In genomic region chr10:102641880-102642552, GRCh38 we compare ENCODE assay signal across 1 cellular context.
TF ChIP-seq lines count a peak whose summit lies in the region.

No MANE protein-coding gene starts in this region.

TF ChIP-seq in HepG2, 621 proteins besides CTCF, POLR2A, EP300 and RAD21 (continued from another document and continues in another):
- TF ChIP-seq ZBED4 (CRISPR knock-in tag; IDR thresholded peaks at IDR 0.05; ENCODE audit: borderline replicate concordance) (peak; percentile 96; the same call in 1 of the 2 replicates), THAP11 (CRISPR knock-in tag; IDR thresholded peaks at IDR 0.05) (peak; percentile 74), MNT (IDR thresholded peaks at IDR 0.05) (peak; percentile 34), ZGPAT (CRISPR knock-in tag; IDR thresholded peaks at IDR 0.05) (peak; percentile 91), ZKSCAN8 (CRISPR knock-in tag; IDR thresholded peaks at IDR 0.05; ENCODE audit: borderline replicate concordance) (no peak), SMAD1 (CRISPR knock-in tag; IDR thresholded peaks at IDR 0.05; ENCODE audit: borderline replicate concordance, low read depth) (0 out of 2 replicates have a peak, but pooled peaks have one; percentile 53), ZBTB7B (CRISPR knock-in tag; IDR thresholded peaks at IDR 0.05) (peak; percentile 93), HINFP (CRISPR knock-in tag; IDR thresholded peaks at IDR 0.05; ENCODE audit: low read depth) (peak; percentile 25; the same call in 1 of the 2 replicates), SCMH1 (CRISPR knock-in tag; IDR thresholded peaks at IDR 0.05; ENCODE audit: borderline replicate concordance) (no peak), GMEB2 (CRISPR knock-in tag; IDR thresholded peaks at IDR 0.05; ENCODE audit: low read depth) (0 out of 2 replicates have a peak, but pooled peaks have one; percentile 30), GATAD1 (CRISPR knock-in tag; IDR thresholded peaks at IDR 0.05) (peak; percentile 56; the same call in 1 of the 2 replicates), ZFY (CRISPR knock-in tag; IDR thresholded peaks at IDR 0.05) (no peak), ZBTB2 (CRISPR knock-in tag; IDR thresholded peaks at IDR 0.05; ENCODE audit: low read depth) (peak; percentile 97), HOXA3 (CRISPR knock-in tag; IDR thresholded peaks at IDR 0.05) (no peak; the same call in 1 of the 2 replicates), SMAD3 (CRISPR knock-in tag; IDR thresholded peaks at IDR 0.05) (0 out of 2 replicates have a peak, but pooled peaks have one; percentile 40), FOXC1 (CRISPR knock-in tag; IDR thresholded peaks at IDR 0.05; ENCODE audit: borderline replicate concordance) (peak; percentile 77; the same call in 1 of the 2 replicates), MYPOP (CRISPR knock-in tag; IDR thresholded peaks at IDR 0.05) (0 out of 2 replicates have a peak, but pooled peaks have one; percentile 36), GABPA (IDR thresholded peaks at IDR 0.05; ENCODE audit: low read depth, low read length) (no peak), GABPA (CRISPR knock-in tag; IDR thresholded peaks at IDR 0.05; ENCODE audit: low read depth) (peak; percentile 80), USF2 (IDR thresholded peaks at IDR 0.05; ENCODE audit: low read depth, low read length) (peak; percentile 72), USF2 (CRISPR knock-in tag; IDR thresholded peaks at IDR 0.05; ENCODE audit: borderline replicate concordance) (peak; percentile 85; the same call in 1 of the 2 replicates), SP140L (CRISPR knock-in tag; IDR thresholded peaks at IDR 0.05; ENCODE audit: borderline replicate concordance) (no peak), ZNF34 (CRISPR knock-in tag; IDR thresholded peaks at IDR 0.05; ENCODE audit: borderline replicate concordance) (0 out of 2 replicates have a peak, but pooled peaks have one; percentile 34), REXO4 (CRISPR knock-in tag; IDR thresholded peaks at IDR 0.05; ENCODE audit: borderline replicate concordance) (no peak), PCBP1 (IDR thresholded peaks at IDR 0.05; ENCODE audit: borderline replicate concordance, low read depth, low read length) (0 out of 2 replicates have a peak, but pooled peaks have one; percentile 33), ZNF556 (CRISPR knock-in tag; IDR thresholded peaks at IDR 0.05; ENCODE audit: borderline replicate concordance) (peak; percentile 75; the same call in 1 of the 2 replicates), ZNF230 (CRISPR knock-in tag; IDR thresholded peaks at IDR 0.05) (0 out of 2 replicates have a peak, but pooled peaks have one; percentile 67), POGZ (CRISPR knock-in tag; IDR thresholded peaks at IDR 0.05) (peak; percentile 75), HIVEP1 (CRISPR knock-in tag; IDR thresholded peaks at IDR 0.05) (peak; percentile 63; the same call in 1 of the 2 replicates), DNMT3B (CRISPR knock-in tag; conservative IDR thresholded peaks at IDR 0.05) (0 out of 2 replicates have a peak, but pooled peaks have one; percentile 5), ZNF274 (CRISPR knock-in tag; IDR thresholded peaks at IDR 0.05) (peak; percentile 36; the same call in 1 of the 2 replicates), KDM5A (IDR thresholded peaks at IDR 0.05; ENCODE audit: borderline replicate concordance, low read length) (peak; percentile 47; the same call in 1 of the 2 replicates), ZNF281 (CRISPR knock-in tag; IDR thresholded peaks at IDR 0.05; ENCODE audit: borderline replicate concordance) (peak; percentile 72), TFAP4 (IDR thresholded peaks at IDR 0.05; ENCODE audit: borderline replicate concordance, low read depth) (peak; percentile 45; the same call in 1 of the 2 replicates), ERF (CRISPR knock-in tag; IDR thresholded peaks at IDR 0.05) (0 out of 2 replicates have a peak, but pooled peaks have one; percentile 25)
